Comparison of ENCODE assay signal across 7 cellular contexts in the genomic region with DNA sequence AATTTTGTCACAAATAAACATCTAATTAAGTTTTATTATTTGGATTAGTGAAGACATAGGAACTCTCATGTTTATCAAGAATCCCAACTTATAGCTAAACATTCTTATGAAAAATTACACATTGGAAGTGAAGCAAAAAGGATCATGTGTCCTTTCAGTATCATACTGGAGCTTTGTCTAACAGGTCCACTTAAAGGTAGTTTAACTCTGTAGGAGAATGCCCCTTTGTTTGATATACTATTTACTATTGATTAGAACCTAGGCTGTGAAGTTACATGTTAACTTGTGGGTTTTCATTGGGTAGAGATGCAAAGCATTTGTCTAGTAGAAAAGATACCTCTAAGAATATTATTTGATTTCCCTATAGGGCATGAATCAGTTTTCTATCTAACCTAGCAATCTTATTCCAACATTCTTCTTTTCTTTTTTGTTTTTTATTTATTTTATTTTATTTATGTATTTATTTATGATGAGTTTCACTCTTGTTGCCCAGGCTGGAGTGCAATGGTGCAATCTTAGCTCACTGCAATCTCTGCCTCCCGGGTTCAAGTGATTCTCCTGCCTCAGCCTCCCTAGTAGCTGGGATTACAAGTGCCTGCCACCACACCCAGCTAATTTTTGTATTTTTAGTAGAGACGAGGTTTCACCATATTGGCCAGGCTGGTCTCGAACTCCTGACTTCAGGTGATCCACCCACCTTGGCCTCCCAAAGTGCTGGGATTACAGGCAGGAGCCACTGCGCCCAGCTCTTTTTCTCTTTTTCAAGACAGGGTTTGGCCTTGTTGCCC. TPM values are rescaled to one million over a fixed set of nuclear protein-coding genes. Genes with fewer than 3 reads are reported as not detected.
DNase-seq lines count a peak whose midpoint lies in the region; ATAC-seq, FAIRE-seq and TF ChIP-seq lines count a peak whose summit lies in the region.
"Not testable (repeated sequence)": the region's sequence is repeated elsewhere in the genome, so short reads cannot be mapped to it uniquely, and the experiment has no call there.
"Had no signal": no experiment of that assay in that cellular context is flagged by ENCODE, and none has a peak within 500 bp of the region (broad histone marks: within the 10 kb centered on the region; RNA-seq: fewer than 3 reads in every experiment).

No MANE protein-coding gene starts in this region.

- ATAC-seq in foreskin keratinocyte: not testable (repeated sequence)

- BruUV-seq in mammary epithelial cell (replicated peaks; lab: Mats Ljungman, UMichigan): not testable (repeated sequence)

- in situ Hi-C loops in SK-MEL-5 (cut with HindIII; ENCODE audit: low pct_unique_long_range_greater_than_20kb, low sequenced_read_pairs); mammary epithelial cell (cut with MboI; ENCODE audit: low sequenced_read_pairs in 2 of 2): not testable (repeated sequence)

- not testable (repeated sequence) for H4K20me1 ChIP-seq in mammary epithelial cell (ENCODE audit: insufficient read depth, low read length)

- CTCF ChIA-PET in mammary epithelial cell (lab: Charles Lee; ENCODE audit: low non-redundant PET): not testable (repeated sequence)

- peaks cover 11% of the 10 kb centered on the region for H3K4me1 ChIP-seq in mammary epithelial cell (ENCODE audit: insufficient read depth, low read length)
- H3K4me1 ChIP-seq in foreskin keratinocyte; kidney (ENCODE audit: control insufficient read depth in 1 of 2, insufficient read depth in 1 of 2, low read depth in 1 of 2, low read length in 2 of 2): not testable (repeated sequence)

- H3K27ac ChIP-seq in mammary epithelial cell (ENCODE audit: insufficient read depth, low read depth, low read length): not testable (repeated sequence)
- peak overlapping the region; percentile 0 for H3K27ac ChIP-seq in foreskin keratinocyte
- H3K27ac ChIP-seq in kidney (ENCODE audit: low read depth in 2 of 2, low read length in 2 of 2): peak overlapping the region; percentile 5 to 38

- not testable (repeated sequence) for H3K9me3 Mint-ChIP-seq in progenitor cell of endocrine pancreas (ENCODE audit: low read depth)

- WGBS in mammary epithelial cell (ENCODE audit: low coverage, missing lambda C conversion rate): 100% methylated on average over 4 of the region's 4 CpGs

- FAIRE-seq in kidney (lab: Jason Lieb, UNC): not testable (repeated sequence)

- H2AFZ ChIP-seq in mammary epithelial cell (ENCODE audit: low read depth, low read length): peak overlapping the region; percentile 87

- peak overlapping the region; percentile 32 for H3K4me2 ChIP-seq in mammary epithelial cell (ENCODE audit: insufficient read depth, low read depth, low read length)

- not testable (repeated sequence) for H3K27me3 Mint-ChIP-seq in progenitor cell of endocrine pancreas

- peak overlapping the region; percentile 87 for H3K27ac Mint-ChIP-seq in progenitor cell of endocrine pancreas

- peak; percentile 39 for DNase-seq in SK-MEL-5 (ENCODE audit: low read depth, low spot score)
- not testable (repeated sequence) for DNase-seq in mammary epithelial cell; foreskin keratinocyte; kidney; progenitor cell of endocrine pancreas (ENCODE audit: low spot score, unreplicated experiment)

- intact Hi-C loops in mammary epithelial cell (cut with micrococcal nuclease); kidney (cut with DNase I): not testable (repeated sequence)

- dilution Hi-C loops in mammary epithelial cell (cut with HindIII; ENCODE audit: low sequenced_read_pairs): not testable (repeated sequence)

- TF ChIP-seq CTCF in mammary epithelial cell (conservative IDR thresholded peaks at IDR 0.05 in 1 of 2, IDR thresholded peaks at IDR 0.05 in 1 of 2; ENCODE audit: extremely low read depth in 1 of 2, insufficient read depth in 1 of 2, low read depth in 1 of 2, low read length in 2 of 2); foreskin keratinocyte (conservative IDR thresholded peaks at IDR 0.05); kidney (IDR thresholded peaks at IDR 0.05; ENCODE audit: borderline replicate concordance, extremely low read depth, insufficient read depth); progenitor cell of endocrine pancreas (IDR thresholded peaks at IDR 0.05; ENCODE audit: unreplicated experiment): not testable (repeated sequence)

- H3K36me3 ChIP-seq in mammary epithelial cell (ENCODE audit: insufficient read depth, low read length); kidney (ENCODE audit: control insufficient read depth in 1 of 2, insufficient read depth in 2 of 2, low read length in 2 of 2): not testable (repeated sequence)

- peaks cover 25% of the 10 kb centered on the region for H3K4me1 Mint-ChIP-seq in progenitor cell of endocrine pancreas (ENCODE audit: low read depth)

- not testable (repeated sequence) for H3K4me3 Mint-ChIP-seq in progenitor cell of endocrine pancreas (ENCODE audit: low read depth)

- not testable (repeated sequence) for H3K36me3 Mint-ChIP-seq in progenitor cell of endocrine pancreas (ENCODE audit: insufficient read depth)

- not testable (repeated sequence) for H3K79me2 ChIP-seq in mammary epithelial cell (ENCODE audit: insufficient read depth, low read length)

- not testable (repeated sequence) for H3K4me3 ChIP-seq in mammary epithelial cell (replicated peaks in 1 of 3; ENCODE audit: insufficient read depth in 1 of 3, low read depth in 2 of 3, low read length in 3 of 3); kidney (ENCODE audit: low read length in 2 of 2)

- H3K27me3 ChIP-seq in mammary epithelial cell (ENCODE audit: insufficient read depth, low read length); foreskin keratinocyte: not testable (repeated sequence)

- H3K9ac ChIP-seq in mammary epithelial cell (ENCODE audit: insufficient read depth, low read length); kidney (ENCODE audit: low read length in 2 of 2): not testable (repeated sequence)

- not testable (repeated sequence) for H3K9me3 ChIP-seq in mammary epithelial cell (replicated peaks; ENCODE audit: insufficient read depth, low read length); kidney (ENCODE audit: control insufficient read depth in 1 of 2, low read length in 2 of 2)

RNA-seq across cellular contexts. Expression of a gene that starts 18.5 kb away (rescaled TPM):
- 4.6 and 7.7 TPM in 2 replicates for total RNA-seq in SK-MEL-5 (2014; rRNA removed; shearing (Covaris generic))
- 13.0 and 17.6 TPM in 2 replicates for polyA plus RNA-seq in SK-MEL-5 (2015; cell fraction: cytosol; rRNA removed)
- 20.6 and 20.7 TPM in 2 replicates for polyA plus RNA-seq in SK-MEL-5 (2015; cell fraction: nucleus; rRNA removed)
- 10 to 100 TPM; 35.0 to 53.7 TPM for total RNA-seq in mammary epithelial cell
- 10.0 TPM for polyA plus RNA-seq in mammary epithelial cell
- polyA minus RNA-seq in mammary epithelial cell: 36.4 TPM
- 14.5 and 20.0 TPM in 2 replicates for total RNA-seq in foreskin keratinocyte
- polyA plus RNA-seq in foreskin keratinocyte: 2.8 and 4.3 TPM in 2 replicates
- total RNA-seq in kidney: 205 TPM
- 39.7 TPM for polyA plus RNA-seq in kidney (ENCODE audit: insufficient read depth, low read depth, low replicate concordance)
- total RNA-seq in progenitor cell of endocrine pancreas: 69.7 and 80.9 TPM in 2 replicates
- total RNA-seq: CD4-positive, alpha-beta memory T cell; CD8-positive, alpha-beta memory T cell had no signal
- polyA plus RNA-seq: CD8-positive, alpha-beta memory T cell had no signal
